ENCODE assay signal across 8 cellular contexts in the genomic region with DNA sequence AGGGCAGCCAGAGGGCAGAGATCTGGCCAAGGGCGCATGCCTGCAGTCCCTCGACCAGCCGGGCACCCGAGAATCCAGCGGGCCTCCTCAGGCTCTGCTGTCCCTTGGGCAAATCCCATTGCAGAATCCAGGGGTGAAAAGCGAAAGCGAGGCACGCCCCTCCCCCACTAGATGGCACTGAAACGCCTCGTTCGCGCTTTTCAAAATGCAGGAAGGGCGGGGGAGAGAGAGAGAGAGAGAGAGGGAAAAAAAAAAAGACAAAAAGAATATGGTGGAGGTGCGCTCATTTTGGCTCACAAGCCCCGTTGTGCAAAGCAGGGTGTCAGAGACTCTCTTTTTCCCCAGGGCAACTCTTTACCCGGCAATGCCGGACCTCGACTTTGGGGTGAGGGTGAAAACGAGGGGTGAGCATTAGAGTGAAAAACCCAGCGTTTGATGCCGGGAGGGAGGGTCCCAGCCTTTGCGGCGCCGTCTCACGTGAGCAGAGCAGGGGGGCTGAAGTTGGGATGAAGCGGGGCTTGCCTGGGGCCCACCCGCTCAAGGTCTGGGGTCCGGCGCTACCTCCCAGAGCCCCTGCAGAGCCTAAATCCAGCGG. TPM values are rescaled to one million over a fixed set of nuclear protein-coding genes. Genes with fewer than 3 reads are reported as not detected.
DNase-seq lines count a peak whose midpoint lies in the region; ATAC-seq and TF ChIP-seq lines count a peak whose summit lies in the region.

No MANE protein-coding gene starts in this region.

- H3K4me1 ChIP-seq in gastroesophageal sphincter, result peaks cover 0 to 43% (median 24%) of the 10 kb centered on the region in 3 donors

- POLR2A ChIA-PET in activated CD4-positive, alpha-beta T cell treated with anti-CD3 and anti-CD28 coated beads for 36 hours (lab: Charles Lee), result interaction anchor here (0.6 kb wide), 1 partner anchor 60 kb away, joined by 3 read pairs; no protein-coding TSS in a partner anchor

- CTCF ChIA-PET in activated CD4-positive, alpha-beta T cell treated with anti-CD3 and anti-CD28 coated beads for 36 hours (lab: Charles Lee), result interaction anchor here (0.6 kb wide), 1 partner anchor 45 kb away, joined by 4 read pairs; no protein-coding TSS in a partner anchor

- TF ChIP-seq EP300 in gastroesophageal sphincter (IDR thresholded peaks at IDR 0.05), result no peak

- H3K27me3 Mint-ChIP-seq in activated CD4-positive, alpha-beta T cell treated with anti-CD3 and anti-CD28 coated beads for 36 hours, result peaks cover 48% of the 10 kb centered on the region
- H3K27me3 Mint-ChIP-seq in activated T-helper 2 cell treated with anti-CD3 and anti-CD28 coated beads, Interferon-gamma antibody, Interleukin-2, Interleukin-4, amounts not matched to agents 10 μg/mL and 5 μg/mL and 100 μg/mL, durations not matched to agents 14 hours and 24 hours and 36 hours (ENCODE audit: low read depth), result peaks cover 48% of the 10 kb centered on the region

- WGBS in gastroesophageal sphincter (ENCODE audit: low coverage in 1 of 2), 2 donors, result 0% methylated on average over 8 to 14 of the region's 30 CpGs

- peak; percentile 73 for DNase-seq in activated CD4-positive, alpha-beta T cell treated with anti-CD3 and anti-CD28 coated beads for 36 hours
- no peak for DNase-seq in activated CD4-positive, alpha-beta T cell treated with anti-CD3 and anti-CD28 coated beads for 1 hour
- DNase-seq in NCI-H526 (lab: John Stamatoyannopoulos, UW) (peak; percentile 87 to 95), occipital lobe (lab: John Stamatoyannopoulos, UW) (peak; percentile 77), HuH-7.5 (ENCODE audit: low spot score) (no peak), SIG-M5 treated with dmso at 0.1 percent for 504 hours (lab: John Stamatoyannopoulos, UW; ENCODE audit: unreplicated experiment) (no peak)
- peak; percentile 35 for DNase-seq in activated T-helper 2 cell treated with anti-CD3 and anti-CD28 coated beads, Interferon-gamma antibody, Interleukin-2, Interleukin-4, amounts not matched to agents 10 μg/mL and 5 μg/mL and 100 μg/mL, durations not matched to agents 14 hours and 24 hours and 36 hours (ENCODE audit: low spot score)

- peak in 1 of 4 experiments; percentile 34 for TF ChIP-seq CTCF in gastroesophageal sphincter (IDR thresholded peaks at IDR 0.05)

- peak overlapping the region; percentile 15 to 63 for H3K4me3 ChIP-seq in gastroesophageal sphincter

- H3K4me1 Mint-ChIP-seq in activated CD4-positive, alpha-beta T cell treated with anti-CD3 and anti-CD28 coated beads for 36 hours, result peaks cover 16% of the 10 kb centered on the region
- peaks cover 13% of the 10 kb centered on the region for H3K4me1 Mint-ChIP-seq in activated T-helper 2 cell treated with anti-CD3 and anti-CD28 coated beads, Interferon-gamma antibody, Interleukin-2, Interleukin-4, amounts not matched to agents 10 μg/mL and 5 μg/mL and 100 μg/mL, durations not matched to agents 14 hours and 24 hours and 36 hours (ENCODE audit: low read depth)

- TF ChIP-seq POLR2A in gastroesophageal sphincter (IDR thresholded peaks at IDR 0.05), result no peak

- ATAC-seq in activated CD4-positive, alpha-beta T cell treated with anti-CD3 and anti-CD28 coated beads for 36 hours, result peak; percentile 35
- no peak for ATAC-seq in gastroesophageal sphincter

- peaks cover 81% of the 10 kb centered on the region for H3K27me3 ChIP-seq in gastroesophageal sphincter

- H3K9me3 Mint-ChIP-seq in activated CD4-positive, alpha-beta T cell treated with anti-CD3 and anti-CD28 coated beads for 36 hours (ENCODE audit: low read depth), result no peaks in the 10 kb centered on the region
- H3K9me3 Mint-ChIP-seq in activated T-helper 2 cell treated with anti-CD3 and anti-CD28 coated beads, Interferon-gamma antibody, Interleukin-2, Interleukin-4, amounts not matched to agents 10 μg/mL and 5 μg/mL and 100 μg/mL, durations not matched to agents 14 hours and 24 hours and 36 hours, result no peaks in the 10 kb centered on the region

- intact Hi-C loops in activated CD4-positive, alpha-beta T cell treated with anti-CD3 and anti-CD28 coated beads for 36 hours (cut with DNase I, micrococcal nuclease), result loop anchor here (1.0 to 5.0 kb wide), 3 partner anchors 461 to 581 kb away; no protein-coding TSS in a partner anchor
- intact Hi-C loops in activated T-helper 2 cell treated with anti-CD3 and anti-CD28 coated beads, Interferon-gamma antibody, Interleukin-2, Interleukin-4, amounts not matched to agents 10 μg/mL and 5 μg/mL and 100 μg/mL, durations not matched to agents 14 hours and 24 hours and 36 hours (cut with micrococcal nuclease), result loop anchor here (5.0 kb wide), 1 partner anchor 461 kb away; no protein-coding TSS in a partner anchor

- peak overlapping the region; percentile 52 for H3K4me3 Mint-ChIP-seq in activated CD4-positive, alpha-beta T cell treated with anti-CD3 and anti-CD28 coated beads for 36 hours
- H3K4me3 Mint-ChIP-seq in activated T-helper 2 cell treated with anti-CD3 and anti-CD28 coated beads, Interferon-gamma antibody, Interleukin-2, Interleukin-4, amounts not matched to agents 10 μg/mL and 5 μg/mL and 100 μg/mL, durations not matched to agents 14 hours and 24 hours and 36 hours (ENCODE audit: low read depth), result peak overlapping the region; percentile 63

- no peak overlapping the region for H3K27ac Mint-ChIP-seq in activated CD4-positive, alpha-beta T cell treated with anti-CD3 and anti-CD28 coated beads for 36 hours
- no peak overlapping the region for H3K27ac Mint-ChIP-seq in activated T-helper 2 cell treated with anti-CD3 and anti-CD28 coated beads, Interferon-gamma antibody, Interleukin-2, Interleukin-4, amounts not matched to agents 10 μg/mL and 5 μg/mL and 100 μg/mL, durations not matched to agents 14 hours and 24 hours and 36 hours

- H3K9me3 ChIP-seq in gastroesophageal sphincter, result no peaks in the 10 kb centered on the region

- H3K36me3 ChIP-seq in gastroesophageal sphincter, result no peaks in the 10 kb centered on the region

- H3K27ac ChIP-seq in gastroesophageal sphincter, result peak overlapping the region in 1 of 4 donors; percentile 71

- H3K36me3 Mint-ChIP-seq in activated CD4-positive, alpha-beta T cell treated with anti-CD3 and anti-CD28 coated beads for 36 hours (ENCODE audit: low read depth), result no peaks in the 10 kb centered on the region
- H3K36me3 Mint-ChIP-seq in activated T-helper 2 cell treated with anti-CD3 and anti-CD28 coated beads, Interferon-gamma antibody, Interleukin-2, Interleukin-4, amounts not matched to agents 10 μg/mL and 5 μg/mL and 100 μg/mL, durations not matched to agents 14 hours and 24 hours and 36 hours (ENCODE audit: low read depth), result no peaks in the 10 kb centered on the region

RNA-seq across cellular contexts. Expression of gene TMEM178B, which starts 2.5 kb away (rescaled TPM):
- total RNA-seq in activated CD4-positive, alpha-beta T cell treated with anti-CD3 and anti-CD28 coated beads for 36 hours, result under 1 TPM; 0.23 TPM
- total RNA-seq in activated T-helper 2 cell treated with anti-CD3 and anti-CD28 coated beads, Interferon-gamma antibody, Interleukin-2, Interleukin-4, amounts not matched to agents 10 μg/mL and 5 μg/mL and 100 μg/mL, durations not matched to agents 14 hours and 24 hours and 36 hours, result 0.30 and 0.41 TPM in 2 replicates
- total RNA-seq in gastroesophageal sphincter, result 1 to 10 TPM in 2 of 4 donors, under 1 TPM in 2; 0.62 to 1.4 (median 1.0) TPM
- total RNA-seq in occipital lobe, result 50.7 TPM

RNA-seq across cellular contexts. Expression of gene MRPS33, which starts 56.6 kb away (rescaled TPM):
- 100 to 1,000 TPM; 101 to 104 TPM for total RNA-seq in activated CD4-positive, alpha-beta T cell treated with anti-CD3 and anti-CD28 coated beads for 36 hours
- 67.4 and 70.0 TPM in 2 replicates for total RNA-seq in activated T-helper 2 cell treated with anti-CD3 and anti-CD28 coated beads, Interferon-gamma antibody, Interleukin-2, Interleukin-4, amounts not matched to agents 10 μg/mL and 5 μg/mL and 100 μg/mL, durations not matched to agents 14 hours and 24 hours and 36 hours
- total RNA-seq in gastroesophageal sphincter (10 to 100 TPM; 13.4 to 27.6 (median 16.4) TPM), occipital lobe (12.6 TPM)

Comparison
In these comparisons a context has a peak if more than half of its experiments do, and no peak if none do; other contexts are left out.
1. DNase-seq: peak in activated CD4-positive, alpha-beta T cell treated with anti-CD3 and anti-CD28 coated beads for 36 hours (single experiment), NCI-H526 (2 of 2), activated T-helper 2 cell treated with anti-CD3 and anti-CD28 coated beads, Interferon-gamma antibody, Interleukin-2, Interleukin-4, amounts not matched to agents 10 μg/mL and 5 μg/mL and 100 μg/mL, durations not matched to agents 14 hours and 24 hours and 36 hours (single experiment) and occipital lobe (single experiment); none in activated CD4-positive, alpha-beta T cell treated with anti-CD3 and anti-CD28 coated beads for 1 hour (single experiment), HuH-7.5 (single experiment) and SIG-M5 treated with dmso at 0.1 percent for 504 hours (single experiment).
2. RNA of gene TMEM178B, which starts 2.5 kb away (total RNA-seq): 50.7 TPM in occipital lobe (single experiment); 0.62 to 1.4 TPM in gastroesophageal sphincter, 0.30 to 0.41 TPM in activated T-helper 2 cell treated with anti-CD3 and anti-CD28 coated beads, Interferon-gamma antibody, Interleukin-2, Interleukin-4, amounts not matched to agents 10 μg/mL and 5 μg/mL and 100 μg/mL, durations not matched to agents 14 hours and 24 hours and 36 hours and 0.23 TPM in activated CD4-positive, alpha-beta T cell treated with anti-CD3 and anti-CD28 coated beads for 36 hours; every median in the first group is over 10 times any median in the second.